9 cellular contexts compared by ENCODE assay signal in the genomic region with DNA sequence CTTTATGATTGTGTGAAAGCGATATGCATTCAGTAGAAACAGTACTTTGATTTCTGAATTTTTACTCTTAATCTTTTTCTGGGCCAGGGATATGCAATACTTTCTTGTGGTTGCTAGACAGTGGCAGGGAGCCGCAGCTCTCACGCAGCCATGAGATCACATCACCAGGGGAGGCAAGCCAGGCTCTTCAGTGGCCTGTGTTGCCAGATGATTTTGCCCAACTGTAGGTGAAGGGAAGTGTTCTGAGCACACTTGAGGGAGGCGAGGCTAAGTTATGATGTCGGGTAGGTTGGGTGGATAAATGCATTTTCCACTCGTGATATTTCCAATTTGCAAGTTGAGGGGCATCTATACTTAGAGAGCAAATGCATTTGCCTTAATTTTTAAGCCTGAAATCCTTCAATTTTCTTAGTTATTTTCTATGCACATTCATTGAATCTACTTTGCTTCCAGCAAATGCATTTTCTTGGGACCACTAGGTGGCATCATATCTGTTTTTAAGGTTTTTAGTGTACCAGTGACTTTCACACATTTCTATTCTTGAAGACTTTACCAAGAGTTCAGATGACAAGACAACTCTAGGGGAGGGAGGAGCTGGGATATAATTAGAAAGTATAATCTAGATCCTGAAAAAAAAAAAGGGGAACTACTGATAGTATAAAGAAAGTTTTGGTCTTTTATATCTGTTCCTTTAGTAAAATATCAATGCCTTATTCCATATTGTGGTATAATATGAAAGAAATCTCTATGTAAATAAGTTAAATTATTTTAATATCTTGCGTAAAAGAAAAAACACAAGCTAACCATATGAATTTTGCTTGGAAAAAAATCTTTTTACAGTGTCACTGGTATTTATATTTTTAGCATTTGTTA.
DNase-seq lines count a peak whose midpoint lies in the region; TF ChIP-seq lines count a peak whose summit lies in the region.
"Had no signal": no experiment of that assay in that cellular context is flagged by ENCODE, and none has a peak within 500 bp of the region (broad histone marks: within the 10 kb centered on the region; RNA-seq: fewer than 3 reads in every experiment).

No MANE protein-coding gene starts in this region.

- H3K36me3 ChIP-seq in GM23248 (ENCODE audit: low read depth), result no peaks in the 10 kb centered on the region

- no peaks in the 10 kb centered on the region for H3K27me3 ChIP-seq in GM23248 (replicated peaks; ENCODE audit: insufficient read depth)

- 20 to 25% methylated on average over 7 of the region's 7 CpGs for WGBS in GM23248 (ENCODE audit: low coverage in 1 of 2, low lambda C conversion rate in 2 of 2, missing lambda C conversion rate in 2 of 2), 2 experiments

- no peaks in the 10 kb centered on the region for H3F3A ChIP-seq in GM23248 (ENCODE audit: insufficient read depth)

- H3K27me3 Mint-ChIP-seq in nephron progenitor cell (ENCODE audit: low read depth, poor library complexity), result peaks cover 5% of the 10 kb centered on the region
- H3K27me3 Mint-ChIP-seq: activated naive CD8-positive, alpha-beta T cell had no signal

- TF ChIP-seq CTCF in AG09319 (IDR thresholded peaks at IDR 0.05; ENCODE audit: low read depth, low read length), result peak; percentile 18; the same call in 1 of the 2 replicates
- TF ChIP-seq CTCF in choroid plexus epithelial cell (conservative IDR thresholded peaks at IDR 0.05; ENCODE audit: low read depth, low read length), result no peak
- peak; percentile 57 for TF ChIP-seq CTCF in nephron progenitor cell (IDR thresholded peaks at IDR 0.05)

- H3K4me1 Mint-ChIP-seq in nephron progenitor cell, result no peaks in the 10 kb centered on the region

- no peaks in the 10 kb centered on the region for H3K9me3 ChIP-seq in GM23248 (ENCODE audit: low read depth)

- DNase-seq in AG09319 (ENCODE audit: extremely low read depth, low read depth) (no peak), GM23248 (peak; percentile 55), NCI-H69 (lab: John Stamatoyannopoulos, UW) (peak; percentile 70), choroid plexus epithelial cell (ENCODE audit: low read depth) (peak; percentile 73), nephron progenitor cell (no peak), mucosa of gallbladder (ENCODE audit: low spot score) (no peak), OCI-M2 (lab: John Stamatoyannopoulos, UW; ENCODE audit: unreplicated experiment) (no peak)
- DNase-seq in stimulated activated CD4-positive, alpha-beta T cell treated with anti-CD3 and anti-CD28 coated beads, Interleukin-1b, Interleukin-23, amount 100 ng/mL, for 48 hours, result no peak

- H3K36me3 Mint-ChIP-seq in nephron progenitor cell (ENCODE audit: low read depth), result no peaks in the 10 kb centered on the region
- H3K36me3 Mint-ChIP-seq: activated naive CD8-positive, alpha-beta T cell had no signal

- no peak overlapping the region for H3K4me3 Mint-ChIP-seq in nephron progenitor cell
- H3K4me3 Mint-ChIP-seq: activated naive CD8-positive, alpha-beta T cell had no signal

- no peak overlapping the region for H3K9ac ChIP-seq in GM23248

- in situ Hi-C loops in GM23248 (cut with MboI), result loop anchor here (25.0 kb wide), 1 partner anchor 1605 kb away; a partner anchor contains a TSS

- no peak overlapping the region for H3K4me2 ChIP-seq in GM23248 (ENCODE audit: unreplicated experiment)

- no peaks in the 10 kb centered on the region for H3K9me2 ChIP-seq in GM23248 (ENCODE audit: insufficient read depth)

- no peaks in the 10 kb centered on the region for H3K4me1 ChIP-seq in GM23248 (ENCODE audit: insufficient read depth)

- no peak overlapping the region for H3K27ac ChIP-seq in GM23248

- no peaks in the 10 kb centered on the region for H3K9me3 Mint-ChIP-seq in nephron progenitor cell

- no peaks in the 10 kb centered on the region for H3K79me2 ChIP-seq in GM23248 (ENCODE audit: insufficient read depth)

- no peak overlapping the region for H3K27ac Mint-ChIP-seq in nephron progenitor cell
- H3K27ac Mint-ChIP-seq: activated naive CD8-positive, alpha-beta T cell had no signal

- no peaks in the 10 kb centered on the region for H4K20me1 ChIP-seq in GM23248 (ENCODE audit: insufficient read depth)

- no peak overlapping the region for H3K4me3 ChIP-seq in GM23248
- H3K4me3 ChIP-seq in choroid plexus epithelial cell (ENCODE audit: low read depth, low read length), result no peak overlapping the region

- no peak overlapping the region for H2AFZ ChIP-seq in GM23248

Comparison
In these comparisons a context has a peak if more than half of its experiments do, and no peak if none do; other contexts are left out.
1. DNase-seq: peak in GM23248 (single experiment), NCI-H69 (single experiment) and choroid plexus epithelial cell (single experiment); none in AG09319 (single experiment), nephron progenitor cell (single experiment), stimulated activated CD4-positive, alpha-beta T cell treated with anti-CD3 and anti-CD28 coated beads, Interleukin-1b, Interleukin-23, amount 100 ng/mL, for 48 hours (single experiment), mucosa of gallbladder (single experiment) and OCI-M2 (single experiment).